ENCODE assay signal across 21 cellular contexts in genomic region chr9:135218331-135219225, GRCh38.
DNase-seq lines count a peak whose midpoint lies in the region; ATAC-seq and TF ChIP-seq lines count a peak whose summit lies in the region.
"Had no signal": no experiment of that assay in that cellular context is flagged by ENCODE, and none has a peak within 500 bp of the region (broad histone marks: within the 10 kb centered on the region; RNA-seq: fewer than 3 reads in every experiment).

No MANE protein-coding gene starts in this region.

- ATAC-seq in RWPE2 (ENCODE audit: low read depth) = no peak
- ATAC-seq: activated naive CD8-positive, alpha-beta T cell treated with anti-CD3 and anti-CD28 coated beads, Interleukin-2, amount 50 U/mL, for 24 hours; naive thymus-derived CD8-positive, alpha-beta T cell; T-cell had no signal

- peak overlapping the region; percentile 61; the same call in 1 of the 2 replicates for H3K9ac ChIP-seq in iPS-20b (ENCODE audit: low read depth, low read length)

- in situ Hi-C loops in HAP-1 (cut with MboI; ENCODE audit: low sequenced_read_pairs) = no loop called here

- WGBS in sigmoid colon, 2 donors = 38 to 42% methylated on average over 27 of the region's 27 CpGs

- H3K9me3 ChIP-seq in RWPE2 (ENCODE audit: severe bottlenecking) (no peaks in the 10 kb centered on the region), iPS-20b (ENCODE audit: insufficient read depth, low read depth, low read length) (no peaks in the 10 kb centered on the region), sigmoid colon (no peaks in the 10 kb centered on the region), HAP-1 (no peaks in the 10 kb centered on the region)
- H3K9me3 ChIP-seq: stomach had no signal

- intact Hi-C loops in sigmoid colon (cut with DNase I) = no loop called here

- no peak overlapping the region for H3K27ac ChIP-seq in RWPE2 (ENCODE audit: poor library complexity, severe bottlenecking)
- H3K27ac ChIP-seq in iPS-20b (ENCODE audit: low read length) = peak overlapping the region; percentile 48
- H3K27ac ChIP-seq in sigmoid colon = no peak overlapping the region
- H3K27ac ChIP-seq: coronary artery, RWPE1, stomach had no signal

- H3K36me3 ChIP-seq in H7 (replicated peaks; ENCODE audit: control insufficient read depth, insufficient read depth, low read length) (no peaks in the 10 kb centered on the region), RWPE2 (ENCODE audit: low read depth) (no peaks in the 10 kb centered on the region), iPS-20b (ENCODE audit: insufficient read depth, low read depth, low read length) (no peaks in the 10 kb centered on the region), sigmoid colon (no peaks in the 10 kb centered on the region), HAP-1 (replicated peaks) (no peaks in the 10 kb centered on the region)
- H3K36me3 ChIP-seq: stomach had no signal

- H3K4me3 ChIP-seq in H7 (ENCODE audit: insufficient read depth, low read depth, low read length) = no peak overlapping the region
- H3K4me3 ChIP-seq in RWPE2 (ENCODE audit: severe bottlenecking) = no peak overlapping the region
- peak overlapping the region; percentile 39; the same call in 1 of the 2 replicates for H3K4me3 ChIP-seq in iPS-20b (ENCODE audit: low read length)
- H3K4me3 ChIP-seq in sigmoid colon = no peak overlapping the region
- no peak overlapping the region for H3K4me3 ChIP-seq in HAP-1
- H3K4me3 ChIP-seq: coronary artery, stomach had no signal

- no peak for TF ChIP-seq EP300 in sigmoid colon (IDR thresholded peaks at IDR 0.05)

- no peaks in the 10 kb centered on the region for H3K27me3 ChIP-seq in H7 (ENCODE audit: control insufficient read depth, insufficient read depth, low read length)
- H3K27me3 ChIP-seq in RWPE2 (ENCODE audit: insufficient read depth, poor library complexity, severe bottlenecking) = peaks cover 43% of the 10 kb centered on the region
- H3K27me3 ChIP-seq in iPS-20b (ENCODE audit: insufficient read depth, low read length) = no peaks in the 10 kb centered on the region
- peaks cover 12 to 86% (median 41%) of the 10 kb centered on the region in 3 donors for H3K27me3 ChIP-seq in sigmoid colon
- H3K27me3 ChIP-seq in HAP-1 (ENCODE audit: low read depth) = no peaks in the 10 kb centered on the region

- H3K4me1 ChIP-seq in RWPE2 (ENCODE audit: insufficient read depth, poor library complexity, severe bottlenecking) (no peaks in the 10 kb centered on the region), iPS-20b (ENCODE audit: insufficient read depth, low read length) (peaks cover 22% of the 10 kb centered on the region; the same call in 1 of the 2 replicates), sigmoid colon (peaks cover 0 to 23% (median 10%) of the 10 kb centered on the region in 4 donors), HAP-1 (no peaks in the 10 kb centered on the region)

- TF ChIP-seq CTCF in RWPE2 (IDR thresholded peaks at IDR 0.05; ENCODE audit: poor library complexity, severe bottlenecking) (no peak), sigmoid colon (IDR thresholded peaks at IDR 0.05) (no peak)

- DNase-seq in H7 (peak; percentile 88), RWPE2 (ENCODE audit: low spot score) (peak; percentile 23), sigmoid colon (peak; percentile 56), NCI-H526 (lab: John Stamatoyannopoulos, UW) (no peak), HAP-1 (ENCODE audit: low spot score in 2 of 2) (no peak)
- no peak for DNase-seq in activated CD4-positive, alpha-beta T cell treated with anti-CD3 and anti-CD28 coated beads for 4 hours
- DNase-seq: activated CD8-positive, alpha-beta memory T cell treated with anti-CD3 and anti-CD28 coated beads, Interleukin-2, amount 50 U/mL, for 4 hours; activated naive CD8-positive, alpha-beta T cell treated with anti-CD3 and anti-CD28 coated beads, Interleukin-2, amount 50 U/mL, for 24 hours; Calu3; head of caudate nucleus; HFFc6; NCI-H2171; NCI-H526 treated with DMSO at 0.1 percent for 48 hours; small intestine; stimulated activated CD4-positive, alpha-beta T cell treated with anti-CD3 and anti-CD28 coated beads, Interleukin-4, amount 100 ng/mL, for 1 hour; stomach had no signal

- no peak for TF ChIP-seq POLR2A in sigmoid colon (IDR thresholded peaks at IDR 0.05)

Comparison
In these comparisons a context has a peak if more than half of its experiments do, and no peak if none do; other contexts are left out.
1. DNase-seq: peak in H7 (single experiment), RWPE2 (single experiment) and sigmoid colon (single experiment); none in NCI-H526 (0 of 2), HAP-1 (0 of 2) and activated CD4-positive, alpha-beta T cell treated with anti-CD3 and anti-CD28 coated beads for 4 hours (0 of 2).